Comparison of ENCODE assay signal across 2 cellular contexts in the genomic region with DNA sequence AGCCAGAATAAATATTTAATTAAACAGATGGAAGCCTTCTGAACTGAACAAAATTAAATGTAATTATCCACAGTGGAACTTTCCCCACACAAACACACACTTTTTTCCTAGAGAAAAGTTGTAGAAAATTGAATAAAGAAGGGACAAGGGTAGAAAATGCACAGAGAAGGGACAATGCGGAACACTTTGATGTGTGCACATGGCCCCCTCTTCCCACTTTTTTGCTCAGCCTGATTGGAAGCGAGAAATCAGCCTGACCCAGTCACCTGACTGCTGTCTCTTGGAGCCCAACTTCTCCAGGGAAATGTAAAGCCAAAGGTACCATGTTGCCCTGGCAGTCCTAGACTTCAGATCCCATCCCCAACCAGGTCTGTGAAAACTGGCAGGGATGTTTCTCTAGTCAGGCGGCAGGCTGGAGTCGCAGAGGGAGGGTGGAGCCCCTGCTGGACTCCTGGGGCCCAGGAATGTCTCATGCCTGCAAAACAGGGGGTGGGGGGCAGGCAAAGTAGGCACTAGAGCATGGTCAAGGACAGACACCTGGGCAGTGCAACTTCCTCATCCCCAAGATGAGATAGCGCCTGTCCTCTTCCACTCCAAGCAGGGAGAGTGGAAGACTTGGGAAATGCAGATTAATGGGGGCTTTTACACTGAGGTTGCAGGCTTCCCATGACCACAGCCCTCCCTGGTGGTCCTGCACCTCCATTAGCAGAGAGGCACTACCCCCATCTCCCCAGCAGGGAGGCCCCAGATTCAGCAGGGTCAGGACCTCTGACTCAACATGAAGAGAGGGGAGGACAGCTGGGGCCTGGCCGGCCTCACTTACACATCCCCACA.
A peak's percentile ranks its signal among the peaks of the same experiment; 100 is the strongest.
TF ChIP-seq lines count a peak whose summit lies in the region.

No MANE protein-coding gene starts in this region.

TF ChIP-seq in H1, 55 proteins besides CTCF, POLR2A, EP300 and RAD21:
- no peak for TF ChIP-seq EZH2 (IDR thresholded peaks at IDR 0.05; ENCODE audit: low read depth, low read length, severe bottlenecking)
- TF ChIP-seq ASH2L (IDR thresholded peaks at IDR 0.05; ENCODE audit: low read length), result peak; percentile 43
- TF ChIP-seq, protein P1, sequence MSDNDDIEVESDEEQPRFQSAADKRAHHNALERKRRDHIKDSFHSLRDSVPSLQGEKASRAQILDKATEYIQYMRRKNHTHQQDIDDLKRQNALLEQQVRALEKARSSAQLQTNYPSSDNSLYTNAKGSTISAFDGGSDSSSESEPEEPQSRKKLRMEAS (IDR thresholded peaks at IDR 0.05), result peak; percentile 25; the same call in 1 of the 2 replicates
- no peak for TF ChIP-seq JUND (IDR thresholded peaks at IDR 0.05; ENCODE audit: low read length)
- peak; percentile 87 for TF ChIP-seq TEAD4 (IDR thresholded peaks at IDR 0.05; ENCODE audit: low read depth, low read length)
- TF ChIP-seq, protein P2, sequence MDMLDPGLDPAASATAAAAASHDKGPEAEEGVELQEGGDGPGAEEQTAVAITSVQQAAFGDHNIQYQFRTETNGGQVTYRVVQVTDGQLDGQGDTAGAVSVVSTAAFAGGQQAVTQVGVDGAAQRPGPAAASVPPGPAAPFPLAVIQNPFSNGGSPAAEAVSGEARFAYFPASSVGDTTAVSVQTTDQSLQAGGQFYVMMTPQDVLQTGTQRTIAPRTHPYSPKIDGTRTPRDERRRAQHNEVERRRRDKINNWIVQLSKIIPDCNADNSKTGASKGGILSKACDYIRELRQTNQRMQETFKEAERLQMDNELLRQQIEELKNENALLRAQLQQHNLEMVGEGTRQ (IDR thresholded peaks at IDR 0.05; ENCODE audit: low read length), result peak; percentile 28; the same call in 1 of the 2 replicates
- TF ChIP-seq TAF1 (IDR thresholded peaks at IDR 0.05; ENCODE audit: low read depth, low read length), result 0 out of 2 replicates have a peak, but pooled peaks have one; percentile 25
- TF ChIP-seq, protein P3, sequence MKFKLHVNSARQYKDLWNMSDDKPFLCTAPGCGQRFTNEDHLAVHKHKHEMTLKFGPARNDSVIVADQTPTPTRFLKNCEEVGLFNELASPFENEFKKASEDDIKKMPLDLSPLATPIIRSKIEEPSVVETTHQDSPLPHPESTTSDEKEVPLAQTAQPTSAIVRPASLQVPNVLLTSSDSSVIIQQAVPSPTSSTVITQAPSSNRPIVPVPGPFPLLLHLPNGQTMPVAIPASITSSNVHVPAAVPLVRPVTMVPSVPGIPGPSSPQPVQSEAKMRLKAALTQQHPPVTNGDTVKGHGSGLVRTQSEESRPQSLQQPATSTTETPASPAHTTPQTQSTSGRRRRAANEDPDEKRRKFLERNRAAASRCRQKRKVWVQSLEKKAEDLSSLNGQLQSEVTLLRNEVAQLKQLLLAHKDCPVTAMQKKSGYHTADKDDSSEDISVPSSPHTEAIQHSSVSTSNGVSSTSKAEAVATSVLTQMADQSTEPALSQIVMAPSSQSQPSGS (IDR thresholded peaks at IDR 0.05; ENCODE audit: low read length), result 0 out of 2 replicates have a peak, but pooled peaks have one; percentile 14
- 0 out of 4 replicates have a peak, but pooled peaks of 1 of the 2 experiments have one; percentile 23 for TF ChIP-seq SIN3A (conservative IDR thresholded peaks at IDR 0.05 in 1 of 2, IDR thresholded peaks at IDR 0.05 in 1 of 2; ENCODE audit: low read depth in 1 of 2, low read length in 2 of 2)
- no peak for TF ChIP-seq KDM1A (IDR thresholded peaks at IDR 0.05; ENCODE audit: borderline replicate concordance, low read length)

TF ChIP-seq in neural cell, 6 proteins besides CTCF, POLR2A, EP300 and RAD21:
- no peak for TF ChIP-seq TAF1 (IDR thresholded peaks at IDR 0.05; ENCODE audit: low read depth)
- TF ChIP-seq, protein P4, sequence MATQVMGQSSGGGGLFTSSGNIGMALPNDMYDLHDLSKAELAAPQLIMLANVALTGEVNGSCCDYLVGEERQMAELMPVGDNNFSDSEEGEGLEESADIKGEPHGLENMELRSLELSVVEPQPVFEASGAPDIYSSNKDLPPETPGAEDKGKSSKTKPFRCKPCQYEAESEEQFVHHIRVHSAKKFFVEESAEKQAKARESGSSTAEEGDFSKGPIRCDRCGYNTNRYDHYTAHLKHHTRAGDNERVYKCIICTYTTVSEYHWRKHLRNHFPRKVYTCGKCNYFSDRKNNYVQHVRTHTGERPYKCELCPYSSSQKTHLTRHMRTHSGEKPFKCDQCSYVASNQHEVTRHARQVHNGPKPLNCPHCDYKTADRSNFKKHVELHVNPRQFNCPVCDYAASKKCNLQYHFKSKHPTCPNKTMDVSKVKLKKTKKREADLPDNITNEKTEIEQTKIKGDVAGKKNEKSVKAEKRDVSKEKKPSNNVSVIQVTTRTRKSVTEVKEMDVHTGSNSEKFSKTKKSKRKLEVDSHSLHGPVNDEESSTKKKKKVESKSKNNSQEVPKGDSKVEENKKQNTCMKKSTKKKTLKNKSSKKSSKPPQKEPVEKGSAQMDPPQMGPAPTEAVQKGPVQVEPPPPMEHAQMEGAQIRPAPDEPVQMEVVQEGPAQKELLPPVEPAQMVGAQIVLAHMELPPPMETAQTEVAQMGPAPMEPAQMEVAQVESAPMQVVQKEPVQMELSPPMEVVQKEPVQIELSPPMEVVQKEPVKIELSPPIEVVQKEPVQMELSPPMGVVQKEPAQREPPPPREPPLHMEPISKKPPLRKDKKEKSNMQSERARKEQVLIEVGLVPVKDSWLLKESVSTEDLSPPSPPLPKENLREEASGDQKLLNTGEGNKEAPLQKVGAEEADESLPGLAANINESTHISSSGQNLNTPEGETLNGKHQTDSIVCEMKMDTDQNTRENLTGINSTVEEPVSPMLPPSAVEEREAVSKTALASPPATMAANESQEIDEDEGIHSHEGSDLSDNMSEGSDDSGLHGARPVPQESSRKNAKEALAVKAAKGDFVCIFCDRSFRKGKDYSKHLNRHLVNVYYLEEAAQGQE (IDR thresholded peaks at IDR 0.05; ENCODE audit: borderline replicate concordance), result no peak
- no peak for TF ChIP-seq EZH2 (IDR thresholded peaks at IDR 0.05; ENCODE audit: borderline replicate concordance, insufficient read depth, low read length, poor library complexity, severe bottlenecking)
- no peak for TF ChIP-seq MXI1 (conservative IDR thresholded peaks at IDR 0.05; ENCODE audit: poor library complexity, severe bottlenecking)
- no peak for TF ChIP-seq POLR2AphosphoS5 (IDR thresholded peaks at IDR 0.05)
- TF ChIP-seq SMC3 (conservative IDR thresholded peaks at IDR 0.05; ENCODE audit: poor library complexity), result no peak
